21 cellular contexts compared by ENCODE assay signal in the genomic region with DNA sequence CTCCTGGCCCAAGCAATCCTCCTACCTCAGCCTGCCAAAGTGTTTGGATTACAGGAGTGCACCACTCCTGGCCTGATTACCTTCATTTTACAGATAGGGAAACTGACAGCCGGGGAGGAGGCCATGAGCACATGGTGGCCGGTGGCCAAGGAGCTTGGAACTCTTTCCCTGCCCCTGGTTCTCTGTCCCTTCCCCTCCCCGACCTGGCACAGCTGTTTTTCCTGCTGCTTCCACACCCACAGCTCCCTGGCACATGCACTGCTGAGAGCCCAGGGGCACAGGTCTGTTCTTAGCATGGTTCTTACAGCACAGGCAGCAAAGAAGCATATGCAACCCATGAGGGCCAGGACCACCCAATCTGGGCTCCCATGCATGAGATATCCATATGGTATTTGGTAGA. TPM values are rescaled to one million over a fixed set of nuclear protein-coding genes. Genes with fewer than 3 reads are reported as not detected.
DNase-seq lines count a peak whose midpoint lies in the region; ATAC-seq, FAIRE-seq and TF ChIP-seq lines count a peak whose summit lies in the region.
"Had no signal": no experiment of that assay in that cellular context is flagged by ENCODE, and none has a peak within 500 bp of the region (broad histone marks: within the 10 kb centered on the region; RNA-seq: fewer than 3 reads in every experiment).

No MANE protein-coding gene starts in this region.

- no peak for FAIRE-seq in small intestine (lab: Jason Lieb, UNC)
- FAIRE-seq: A549, D721Med, G401.6, H1 had no signal

- no peak for TF ChIP-seq CTCF in VCaP (conservative IDR thresholded peaks at IDR 0.05)

- DNase-seq in activated effector memory CD4-positive, alpha-beta T cell treated with anti-CD3 and anti-CD28 coated beads, Interleukin-2, amount 50 U/mL, for 16 hours: peak; percentile 52
- DNase-seq in activated effector memory CD4-positive, alpha-beta T cell treated with Interleukin-2 at 50 U/mL for 16 hours: no peak
- no peak for DNase-seq in left lobe of liver (ENCODE audit: low spot score)
- DNase-seq in small intestine: peak; percentile 75
- no peak for DNase-seq in stimulated activated CD4-positive, alpha-beta T cell treated with anti-CD3 and anti-CD28 coated beads, Interleukin-15, amount 100 ng/mL, for 24 hours
- no peak for DNase-seq in glomerular visceral epithelial cell (ENCODE audit: extremely low spot score)
- DNase-seq: CD8-positive, alpha-beta memory T cell; DND-41; NCI-H146; NCI-H2081 treated with DMSO at 0.1 percent for 48 hours; NCI-H510A treated with DMSO at 0.1 percent for 48 hours; NCI-H82; SHP77 had no signal

- H3K27ac ChIP-seq in VCaP: peak overlapping the region; percentile 25; the same call in 1 of the 2 replicates
- H3K27ac ChIP-seq in small intestine (ENCODE audit: low read depth in 1 of 2, low read length in 1 of 2): no peak overlapping the region
- H3K27ac ChIP-seq: A549; BLaER1 treated with 17β-estradiol and CSF1 and Interleukin-3, amounts not matched to agents 10 nM and 100 nM; KMS-11 had no signal

- H3K4me1 ChIP-seq in small intestine (ENCODE audit: control insufficient read depth in 2 of 2, insufficient read depth in 1 of 2, low read depth in 1 of 2, low read length in 1 of 2): no peaks in the 10 kb centered on the region

- H3K4me3 ChIP-seq in small intestine (ENCODE audit: low read depth in 1 of 2, low read length in 2 of 2): no peak overlapping the region
- H3K4me3 ChIP-seq: A549; BLaER1 treated with 17β-estradiol and CSF1 and Interleukin-3, amounts not matched to agents 10 nM and 100 nM had no signal

- 22 to 54% (median 38%) methylated on average over 3 of the region's 3 CpGs for WGBS in small intestine, 3 donors

- peaks cover 0 to 12% of the 10 kb centered on the region in 2 donors for H3K36me3 ChIP-seq in small intestine (ENCODE audit: control insufficient read depth in 2 of 2, insufficient read depth in 2 of 2, low read length in 2 of 2)

- H3K9me3 ChIP-seq in small intestine (ENCODE audit: control insufficient read depth, low read depth): no peaks in the 10 kb centered on the region
- H3K9me3 ChIP-seq: A549; BLaER1 treated with 17β-estradiol and CSF1 and Interleukin-3, amounts not matched to agents 10 nM and 100 nM had no signal

- H3K27me3 ChIP-seq in small intestine (ENCODE audit: control insufficient read depth in 2 of 2, insufficient read depth in 2 of 2, low read length in 2 of 2): no peaks in the 10 kb centered on the region
- H3K27me3 ChIP-seq: BLaER1 treated with 17β-estradiol and CSF1 and Interleukin-3, amounts not matched to agents 10 nM and 100 nM had no signal

- ATAC-seq in left lobe of liver (peak; percentile 30), HG02973 (IDR thresholded peaks at IDR 0.05; ENCODE audit: unreplicated experiment) (no peak)

RNA-seq across cellular contexts. Expression of a gene that starts 18.3 kb away (rescaled TPM):
- total RNA-seq in left lobe of liver: 69.1 TPM
- 100 to 1,000 TPM in 2 of 3 donors, 10 to 100 TPM in 1; 57.3 to 179 (median 147) TPM for polyA plus RNA-seq in small intestine
- polyA plus RNA-seq: CD8-positive, alpha-beta memory T cell had no signal

RNA-seq across cellular contexts. Expression of a gene that starts 58.5 kb away (rescaled TPM):
- 3.0 TPM for total RNA-seq in left lobe of liver
- 10 to 100 TPM; 10.7 to 63.8 (median 16.4) TPM for polyA plus RNA-seq in small intestine
- total RNA-seq: CD8-positive, alpha-beta memory T cell had no signal
- polyA plus RNA-seq: A549; CD8-positive, alpha-beta memory T cell had no signal

Comparison
In these comparisons a context has a peak if more than half of its experiments do, and no peak if none do; other contexts are left out.
1. DNase-seq: peak in activated effector memory CD4-positive, alpha-beta T cell treated with anti-CD3 and anti-CD28 coated beads, Interleukin-2, amount 50 U/mL, for 16 hours (single experiment) and small intestine (single experiment); none in activated effector memory CD4-positive, alpha-beta T cell treated with Interleukin-2 at 50 U/mL for 16 hours (single experiment), left lobe of liver (single experiment), stimulated activated CD4-positive, alpha-beta T cell treated with anti-CD3 and anti-CD28 coated beads, Interleukin-15, amount 100 ng/mL, for 24 hours (single experiment) and glomerular visceral epithelial cell (single experiment).